25 cellular contexts compared by ENCODE assay signal in the genomic region with DNA sequence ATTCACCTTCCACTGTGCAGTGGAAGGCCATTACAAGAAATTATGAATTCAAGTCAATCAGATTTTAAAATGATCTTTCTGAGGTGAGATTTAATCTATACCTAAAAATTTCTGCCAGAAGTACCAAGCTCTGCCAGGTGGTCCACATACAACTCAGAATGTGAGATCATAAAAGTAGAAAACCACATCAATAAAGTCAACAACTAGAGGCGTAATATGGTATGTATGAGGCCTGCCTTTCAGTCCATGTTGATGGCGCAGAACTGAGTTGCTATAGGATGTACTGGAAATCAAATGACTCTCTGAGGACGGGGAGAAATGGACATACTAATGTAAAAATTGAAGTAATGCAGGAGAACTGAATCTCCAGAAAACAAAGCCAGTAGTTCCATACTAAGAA.
"Had no signal": no experiment of that assay in that cellular context is flagged by ENCODE, and none has a peak within 500 bp of the region (broad histone marks: within the 10 kb centered on the region; RNA-seq: fewer than 3 reads in every experiment).

No MANE protein-coding gene starts in this region.

- DNase-seq: cortex of kidney; dermis blood vessel endothelial cell; dorsolateral prefrontal cortex; effector CD4-positive, alpha-beta T cell; effector CD8-positive, alpha-beta T cell; effector memory CD4-positive, alpha-beta T cell; effector memory CD8-positive, alpha-beta T cell; endodermal cell; erythroblast; esophagus squamous epithelium; foreskin fibroblast; foreskin keratinocyte; foreskin melanocyte; gastrocnemius medialis; glutamatergic neuron; head of caudate nucleus; heart left ventricle; heart right ventricle had no signal

- H3K4me3 Mint-ChIP-seq: dendritic cell treated with granulocyte-macrophage colony-stimulating factor and Interleukin-4, amounts not matched to agents 40 ng/mL and 50 ng/mL, for 4 days; effector memory CD8-positive, alpha-beta T cell; endodermal cell had no signal

- H3K27ac ChIP-seq: coronary artery, dorsolateral prefrontal cortex, epithelial cell of prostate, esophagus muscularis mucosa, esophagus squamous epithelium, foreskin keratinocyte, gastrocnemius medialis, gastroesophageal sphincter, heart left ventricle, heart right ventricle, hepatocyte had no signal

- H2AFZ ChIP-seq: hepatocyte had no signal

- H3K4me1 ChIP-seq: esophagus muscularis mucosa, esophagus squamous epithelium, foreskin keratinocyte, gastrocnemius medialis, gastroesophageal sphincter, heart left ventricle, heart right ventricle had no signal

- H3K9me3 Mint-ChIP-seq: dendritic cell treated with granulocyte-macrophage colony-stimulating factor and Interleukin-4, amounts not matched to agents 40 ng/mL and 50 ng/mL, for 4 days; effector memory CD8-positive, alpha-beta T cell; endodermal cell had no signal

- H3K4me1 Mint-ChIP-seq: endodermal cell had no signal

- H3K9me3 ChIP-seq: esophagus squamous epithelium, gastrocnemius medialis, gastroesophageal sphincter, heart left ventricle had no signal

- ATAC-seq: effector memory CD8-positive, alpha-beta T cell; esophagus mucosa; foreskin keratinocyte; gastrocnemius medialis; gastroesophageal sphincter; heart left ventricle; heart right ventricle had no signal

- H3K4me3 ChIP-seq: coronary artery, dorsolateral prefrontal cortex, esophagus muscularis mucosa, esophagus squamous epithelium, gastrocnemius medialis, gastroesophageal sphincter, heart left ventricle, heart right ventricle, hepatocyte had no signal

- H3K79me2 ChIP-seq: hepatocyte had no signal

- H3K27me3 ChIP-seq: gastrocnemius medialis, hepatocyte had no signal

- H3K36me3 ChIP-seq: esophagus muscularis mucosa, esophagus squamous epithelium, gastrocnemius medialis, gastroesophageal sphincter, heart left ventricle, heart right ventricle had no signal

- H3K27ac Mint-ChIP-seq: dendritic cell treated with granulocyte-macrophage colony-stimulating factor and Interleukin-4, amounts not matched to agents 40 ng/mL and 50 ng/mL, for 4 days; effector memory CD8-positive, alpha-beta T cell; endodermal cell had no signal

- H3K4me2 ChIP-seq: hepatocyte had no signal
